In genomic region chr2:113198790-113199612, GRCh38 we compare ENCODE assay signal across 1 cellular context.
TF ChIP-seq lines count a peak whose summit lies in the region.

No MANE protein-coding gene starts in this region.

TF ChIP-seq in HepG2, 621 proteins besides CTCF, POLR2A, EP300 and RAD21 (continued from another document and continues in another):
- TF ChIP-seq GMEB2 (CRISPR knock-in tag; IDR thresholded peaks at IDR 0.05; ENCODE audit: low read depth) (peak; percentile 78), MIER3 (CRISPR knock-in tag; IDR thresholded peaks at IDR 0.05; ENCODE audit: borderline replicate concordance) (no peak), YEATS2 (CRISPR knock-in tag; IDR thresholded peaks at IDR 0.05; ENCODE audit: borderline replicate concordance) (peak; percentile 56; the same call in 1 of the 2 replicates), ZBTB38 (CRISPR knock-in tag; IDR thresholded peaks at IDR 0.05) (peak; percentile 74; the same call in 1 of the 2 replicates), ZBTB44 (CRISPR knock-in tag; IDR thresholded peaks at IDR 0.05) (no peak), TP53 (CRISPR knock-in tag; conservative IDR thresholded peaks at IDR 0.05) (no peak), PRPF4 (IDR thresholded peaks at IDR 0.05; ENCODE audit: low read depth, low read length, poor library complexity, severe bottlenecking) (no peak), KLF15 (CRISPR knock-in tag; IDR thresholded peaks at IDR 0.05; ENCODE audit: borderline replicate concordance) (no peak), ZNF782 (CRISPR knock-in tag; IDR thresholded peaks at IDR 0.05; ENCODE audit: borderline replicate concordance) (0 out of 2 replicates have a peak, but pooled peaks have one; percentile 72), STAG1 (CRISPR knock-in tag; IDR thresholded peaks at IDR 0.05) (peak; percentile 96), RBM22 (optimal IDR thresholded peaks at IDR 0.05; ENCODE audit: low read length) (no peak), KLF9 (CRISPR knock-in tag; IDR thresholded peaks at IDR 0.05; ENCODE audit: low read depth) (no peak), ARID5B (CRISPR knock-in tag; IDR thresholded peaks at IDR 0.05) (peak; percentile 54; the same call in 1 of the 2 replicates), ZNF780A (CRISPR knock-in tag; IDR thresholded peaks at IDR 0.05) (no peak; the same call in 1 of the 2 replicates), NFE2L2 (IDR thresholded peaks at IDR 0.05; ENCODE audit: low read length) (no peak), ATM (IDR thresholded peaks at IDR 0.05; ENCODE audit: borderline replicate concordance) (no peak), ZNF558 (CRISPR knock-in tag; IDR thresholded peaks at IDR 0.05; ENCODE audit: borderline replicate concordance) (no peak; the same call in 1 of the 2 replicates), BRD4 (CRISPR knock-in tag; IDR thresholded peaks at IDR 0.05) (peak; percentile 79; the same call in 1 of the 2 replicates), LBX2 (CRISPR knock-in tag; IDR thresholded peaks at IDR 0.05; ENCODE audit: borderline replicate concordance) (no peak; the same call in 1 of the 2 replicates), ASH2L (IDR thresholded peaks at IDR 0.05; ENCODE audit: insufficient read length, low read depth, low read length) (peak; percentile 72), ZNF281 (CRISPR knock-in tag; IDR thresholded peaks at IDR 0.05; ENCODE audit: borderline replicate concordance) (no peak; the same call in 1 of the 2 replicates), ATAD3A (CRISPR knock-in tag; IDR thresholded peaks at IDR 0.05) (no peak), ZFY (CRISPR knock-in tag; IDR thresholded peaks at IDR 0.05) (peak; percentile 74), NR0B2 (CRISPR knock-in tag; IDR thresholded peaks at IDR 0.05) (peak; percentile 23; the same call in 1 of the 2 replicates), CENPBD1 (CRISPR knock-in tag; IDR thresholded peaks at IDR 0.05; ENCODE audit: borderline replicate concordance, low read depth) (no peak), ZNF670 (CRISPR knock-in tag; IDR thresholded peaks at IDR 0.05; ENCODE audit: borderline replicate concordance) (no peak), ZNF619 (CRISPR knock-in tag; IDR thresholded peaks at IDR 0.05) (peak; percentile 74; the same call in 1 of the 2 replicates), ZNF501 (CRISPR knock-in tag; IDR thresholded peaks at IDR 0.05) (peak; percentile 98), ZNF704 (CRISPR knock-in tag; IDR thresholded peaks at IDR 0.05; ENCODE audit: borderline replicate concordance) (0 out of 2 replicates have a peak, but pooled peaks have one; percentile 73), JUNB (CRISPR knock-in tag; IDR thresholded peaks at IDR 0.05; ENCODE audit: borderline replicate concordance) (no peak), TRIM22 (IDR thresholded peaks at IDR 0.05) (no peak), ZNF335 (CRISPR knock-in tag; IDR thresholded peaks at IDR 0.05) (0 out of 2 replicates have a peak, but pooled peaks have one; percentile 21), CC2D1A (CRISPR knock-in tag; IDR thresholded peaks at IDR 0.05) (no peak), MXD3 (CRISPR knock-in tag; IDR thresholded peaks at IDR 0.05) (peak; percentile 82; the same call in 1 of the 2 replicates), TBX2 (CRISPR knock-in tag; IDR thresholded peaks at IDR 0.05; ENCODE audit: borderline replicate concordance) (peak; percentile 81; the same call in 1 of the 2 replicates), NR2F1 (CRISPR knock-in tag; IDR thresholded peaks at IDR 0.05) (0 out of 4 replicates have a peak, but pooled peaks of 1 of the 2 experiments have one; percentile 18), TRAFD1 (CRISPR knock-in tag; IDR thresholded peaks at IDR 0.05; ENCODE audit: borderline replicate concordance) (no peak), FOSL1 (CRISPR knock-in tag; IDR thresholded peaks at IDR 0.05; ENCODE audit: borderline replicate concordance) (no peak)
